1 cellular context compared by ENCODE assay signal in the genomic region with DNA sequence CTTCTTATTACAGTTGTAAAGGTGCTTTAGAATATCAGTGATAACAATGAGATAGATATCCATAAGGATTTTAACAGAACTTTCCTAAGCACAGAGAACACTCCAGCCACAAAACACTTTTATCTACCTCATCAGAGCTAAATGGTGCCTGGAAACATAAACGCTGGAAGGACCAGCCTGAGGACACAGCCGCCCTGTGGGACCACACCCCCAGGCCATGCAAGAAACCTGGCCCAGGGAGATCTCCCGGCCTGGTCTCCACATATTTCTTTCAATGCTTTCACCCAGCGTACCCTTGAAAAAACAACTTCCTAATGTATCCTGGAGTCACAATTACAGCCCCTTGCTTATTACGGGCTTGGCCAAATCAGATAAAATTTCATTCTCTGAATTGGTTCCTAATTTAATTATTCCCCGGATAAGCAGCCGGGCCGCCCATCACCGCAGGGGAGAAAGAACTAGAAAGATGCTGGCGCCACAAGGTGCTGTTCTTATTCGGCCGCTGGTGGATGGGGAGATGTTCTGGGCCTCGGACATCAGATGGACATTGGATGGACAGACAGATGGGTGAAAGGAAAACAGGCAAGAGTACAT.
TF ChIP-seq lines count a peak whose summit lies in the region.

No MANE protein-coding gene starts in this region.

TF ChIP-seq in H1, 55 proteins besides CTCF, POLR2A, EP300 and RAD21:
- TF ChIP-seq SAP30 (IDR thresholded peaks at IDR 0.05; ENCODE audit: insufficient read depth, insufficient replicate concordance, low read length) (no peak), TAF1 (IDR thresholded peaks at IDR 0.05; ENCODE audit: low read depth, low read length) (no peak), CHD1 (IDR thresholded peaks at IDR 0.05; ENCODE audit: low read depth, low read length) (no peak), GABPA (IDR thresholded peaks at IDR 0.05; ENCODE audit: borderline replicate concordance, insufficient read depth, low read length) (no peak), ZNF274 (IDR thresholded peaks at IDR 0.05; ENCODE audit: borderline replicate concordance, extremely low read depth, low read length) (no peak), SIRT6 (IDR thresholded peaks at IDR 0.05; ENCODE audit: low read length) (no peak), SP4 (IDR thresholded peaks at IDR 0.05; ENCODE audit: low read length) (no peak), CHD2 (IDR thresholded peaks at IDR 0.05; ENCODE audit: low read length) (no peak), CEBPB (IDR thresholded peaks at IDR 0.05; ENCODE audit: low read depth, low read length) (no peak)
